Comparison of ENCODE assay signal across 18 cellular contexts in the genomic region with DNA sequence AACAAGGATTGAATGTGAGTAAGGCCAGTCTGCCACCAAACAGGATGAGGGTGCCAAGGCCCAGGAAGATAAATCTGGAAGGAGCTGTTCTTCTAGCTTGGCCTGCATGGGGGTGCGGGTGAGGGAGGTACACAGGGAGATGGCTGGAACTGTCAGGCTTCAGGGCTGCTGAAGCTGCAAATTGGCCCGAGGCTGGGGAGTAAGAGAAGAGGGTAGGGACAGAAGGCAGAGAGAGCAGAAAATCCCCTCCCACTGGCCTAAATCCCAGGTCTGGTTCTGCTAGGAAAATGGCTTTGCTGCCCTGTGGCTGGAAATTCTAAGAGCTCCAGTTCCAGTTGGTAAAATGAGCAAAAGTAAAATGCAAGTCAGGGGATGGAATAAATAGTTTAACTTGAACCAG.
"Had no signal": no experiment of that assay in that cellular context is flagged by ENCODE, and none has a peak within 500 bp of the region (broad histone marks: within the 10 kb centered on the region; RNA-seq: fewer than 3 reads in every experiment).

No MANE protein-coding gene starts in this region.

- H3K36me3 Mint-ChIP-seq: WTC11 had no signal

- H3K4me1 Mint-ChIP-seq: activated CD4-positive, alpha-beta T cell treated with anti-CD3 and anti-CD28 coated beads for 36 hours; memory B cell had no signal

- DNase-seq: activated CD4-positive, alpha-beta T cell treated with anti-CD3 and anti-CD28 coated beads for 36 hours; activated CD4-positive, alpha-beta T cell treated with anti-CD3 and anti-CD28 coated beads, Interleukin-2, amount 50 U/mL, for 48 hours; activated CD8-positive, alpha-beta memory T cell treated with anti-CD3 and anti-CD28 coated beads, Interleukin-2, amount 50 U/mL, for 48 hours; activated naive CD4-positive, alpha-beta T cell treated with Interleukin-2 at 50 U/mL for 16 hours; activated T-cell treated with anti-CD3 and anti-CD28 coated beads, Interleukin-2, amount 50 U/mL, for 4 hours; effector memory CD8-positive, alpha-beta T cell; gastrocnemius medialis; heart left ventricle; islet precursor cell; left cardiac atrium; naive B cell; stimulated activated CD4-positive, alpha-beta T cell treated with anti-CD3 and anti-CD28 coated beads, Interleukin-4, amount 100 ng/mL, for 4 hours; T-helper 1 cell; T1000; tibial artery had no signal

- H3K4me3 Mint-ChIP-seq: activated CD4-positive, alpha-beta T cell treated with anti-CD3 and anti-CD28 coated beads for 36 hours; activated T-cell treated with anti-CD3 and anti-CD28 coated beads, Interleukin-2, amount 50 U/mL, for 4 hours; effector memory CD8-positive, alpha-beta T cell; memory B cell; naive B cell; stimulated activated naive CD8-positive, alpha-beta T cell treated with anti-CD3 and anti-CD28 coated beads, Interleukin-15, Interleukin-2, amounts not matched to agents 100 ng/mL and 50 ng/mL, for 24 hours; WTC11 had no signal

- H3K27ac Mint-ChIP-seq: activated CD4-positive, alpha-beta T cell treated with anti-CD3 and anti-CD28 coated beads for 36 hours; memory B cell; stimulated activated naive CD8-positive, alpha-beta T cell treated with anti-CD3 and anti-CD28 coated beads, Interleukin-15, Interleukin-2, amounts not matched to agents 100 ng/mL and 50 ng/mL, for 24 hours; WTC11 had no signal

- H3K27me3 Mint-ChIP-seq: activated CD4-positive, alpha-beta T cell treated with anti-CD3 and anti-CD28 coated beads for 36 hours; effector memory CD8-positive, alpha-beta T cell; memory B cell; naive B cell; stimulated activated naive CD8-positive, alpha-beta T cell treated with anti-CD3 and anti-CD28 coated beads, Interleukin-15, Interleukin-2, amounts not matched to agents 100 ng/mL and 50 ng/mL, for 24 hours had no signal

- H3K9me3 Mint-ChIP-seq: activated T-cell treated with anti-CD3 and anti-CD28 coated beads, Interleukin-2, amount 50 U/mL, for 4 hours; effector memory CD8-positive, alpha-beta T cell; memory B cell; naive B cell; stimulated activated naive CD8-positive, alpha-beta T cell treated with anti-CD3 and anti-CD28 coated beads, Interleukin-15, Interleukin-2, amounts not matched to agents 100 ng/mL and 50 ng/mL, for 24 hours; WTC11 had no signal
